Comparison of ENCODE assay signal across 18 cellular contexts in the genomic region with DNA sequence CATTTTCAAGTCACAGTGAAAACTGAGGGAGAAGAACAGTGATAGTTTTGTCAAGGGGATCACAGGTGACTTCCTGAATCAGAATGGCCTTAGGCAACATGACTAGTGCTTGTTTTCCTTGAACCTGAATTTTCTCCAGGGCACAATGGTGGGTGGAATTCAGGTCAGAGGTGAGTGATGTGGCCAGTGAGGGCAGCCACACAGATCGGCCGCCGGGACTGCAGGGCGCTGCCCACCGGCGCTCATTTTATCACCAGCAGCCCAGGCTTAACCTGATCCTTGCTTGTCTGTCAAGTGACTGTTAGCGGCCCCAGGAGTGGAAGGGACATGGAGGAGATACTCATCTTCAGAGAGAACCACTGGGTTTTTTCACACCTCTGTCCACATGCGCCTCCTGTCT.
DNase-seq lines count a peak whose midpoint lies in the region; ATAC-seq, FAIRE-seq and TF ChIP-seq lines count a peak whose summit lies in the region.
"Had no signal": no experiment of that assay in that cellular context is flagged by ENCODE, and none has a peak within 500 bp of the region (broad histone marks: within the 10 kb centered on the region; RNA-seq: fewer than 3 reads in every experiment).

No MANE protein-coding gene starts in this region.

- no peak overlapping the region for H3T11ph ChIP-seq in H9 (ENCODE audit: low read length)

- H3K23ac ChIP-seq in H9 (ENCODE audit: insufficient read length, low read depth, low read length), result no peak overlapping the region

- no peak for TF ChIP-seq CTCF in PC-3 (conservative IDR thresholded peaks at IDR 0.05; ENCODE audit: low read depth, low read length)
- TF ChIP-seq CTCF in endodermal cell (conservative IDR thresholded peaks at IDR 0.05), result no peak
- no peak for TF ChIP-seq CTCF in HepG2 (CRISPR knock-in tag; IDR thresholded peaks at IDR 0.05)
- TF ChIP-seq CTCF in stomach (IDR thresholded peaks at IDR 0.05), result no peak
- TF ChIP-seq CTCF in hepatocyte (IDR thresholded peaks at IDR 0.05; ENCODE audit: poor library complexity), result no peak
- TF ChIP-seq CTCF in H9 (conservative IDR thresholded peaks at IDR 0.05), result no peak

- no peak overlapping the region for H3K18ac ChIP-seq in H9 (ENCODE audit: insufficient read length, low read depth, low read length)

- TF ChIP-seq EP300 in HepG2 (IDR thresholded peaks at IDR 0.05; ENCODE audit: low read depth in 2 of 2, low read length in 2 of 2), result no peak
- no peak for TF ChIP-seq EP300 in HepG2 (CRISPR knock-in tag; IDR thresholded peaks at IDR 0.05; ENCODE audit: borderline replicate concordance)
- no peak for TF ChIP-seq EP300 in stomach (IDR thresholded peaks at IDR 0.05)

- H3K27ac Mint-ChIP-seq in endodermal cell (peak overlapping the region; percentile 55), H9 (peak overlapping the region in 1 of 3 experiments; percentile 68; a peak in 3 of 7 replicates)
- H3K27ac Mint-ChIP-seq: activated naive CD8-positive, alpha-beta T cell treated with anti-CD3 and anti-CD28 coated beads, Interleukin-2, amount 10 ng/mL, durations not matched to agents 7 days and 5 days; activated T-helper 2 cell treated with anti-CD3 and anti-CD28 coated beads, Interferon-gamma antibody, Interleukin-2, Interleukin-4, amounts not matched to agents 10 μg/mL and 5 μg/mL and 100 μg/mL, durations not matched to agents 14 hours and 24 hours and 36 hours; CD4-positive, alpha-beta T cell; memory B cell; natural killer cell treated with Interleukin-12 subunit alpha and Interleukin-12 subunit beta and Interleukin-15 and Interleukin-18, amount 100 ng/mL, for 72 hours had no signal

- H4K8ac ChIP-seq in H9 (replicated peaks; ENCODE audit: insufficient read length, low read depth, low read length), result no peak overlapping the region

- H4K20me1 ChIP-seq in PC-3 (ENCODE audit: low read length) (peaks cover 3% of the 10 kb centered on the region; the same call in 1 of the 2 replicates), HepG2 (ENCODE audit: insufficient read depth, low read length) (no peaks in the 10 kb centered on the region), hepatocyte (ENCODE audit: insufficient read depth, poor library complexity, severe bottlenecking) (no peaks in the 10 kb centered on the region), H9 (ENCODE audit: control insufficient read depth, insufficient read depth, insufficient read length) (no peaks in the 10 kb centered on the region)

- H3K4me3 ChIP-seq in PC-3 (ENCODE audit: low read length) (no peak overlapping the region), endodermal cell (ENCODE audit: low read length) (no peak overlapping the region), HepG2 (replicated peaks in 1 of 3; ENCODE audit: insufficient read depth in 1 of 3, low read depth in 2 of 3, low read length in 3 of 3) (no peak overlapping the region), stomach (no peak overlapping the region), hepatocyte (no peak overlapping the region)

- no peak overlapping the region for H3K56ac ChIP-seq in H9 (ENCODE audit: insufficient read length, low read depth, low read length)

- TF ChIP-seq POLR2A in HepG2 (IDR thresholded peaks at IDR 0.05; ENCODE audit: insufficient read depth in 1 of 2, low read depth in 2 of 2, low read length in 2 of 2) (no peak), stomach (IDR thresholded peaks at IDR 0.05) (no peak)

- intact Hi-C loops in PC-3 (cut with micrococcal nuclease), result loop anchor here (5.0 kb wide), 1 partner anchor 106 kb away; a partner anchor contains a TSS
- intact Hi-C loops in HepG2 (cut with micrococcal nuclease; ENCODE audit: unreplicated experiment), result no loop called here
- intact Hi-C loops in stomach (cut with DNase I; ENCODE audit: low total_unique reads), result no loop called here

- no peak overlapping the region for H2BK12ac ChIP-seq in H9 (ENCODE audit: insufficient read length, low read depth, low read length)

- H3K4me3 Mint-ChIP-seq in endodermal cell (no peak overlapping the region), H9 (no peak overlapping the region)
- H3K4me3 Mint-ChIP-seq: activated naive CD8-positive, alpha-beta T cell treated with anti-CD3 and anti-CD28 coated beads, Interleukin-2, amount 10 ng/mL, durations not matched to agents 7 days and 5 days; CD4-positive, alpha-beta T cell; memory B cell; natural killer cell treated with Interleukin-12 subunit alpha and Interleukin-12 subunit beta and Interleukin-15 and Interleukin-18, amount 100 ng/mL, for 72 hours had no signal

- no peak overlapping the region for H3K4ac ChIP-seq in H9 (ENCODE audit: low read depth, low read length)

- ATAC-seq in PC-3 (peak; percentile 35), HepG2 (no peak), GM21576 (IDR thresholded peaks at IDR 0.05; ENCODE audit: unreplicated experiment) (no peak)
- ATAC-seq: natural killer cell treated with Interleukin-12 subunit alpha and Interleukin-12 subunit beta and Interleukin-15 and Interleukin-18, amount 100 ng/mL, for 72 hours had no signal

- no peak overlapping the region for H2BK5ac ChIP-seq in H9 (ENCODE audit: insufficient read length, low read length)

- H3K27ac ChIP-seq in PC-3 (ENCODE audit: low read length) (peak overlapping the region; percentile 60), endodermal cell (ENCODE audit: low read depth, low read length) (no peak overlapping the region), HepG2 (ENCODE audit: extremely low read length, insufficient read depth, low read length) (no peak overlapping the region), stomach (peak overlapping the region; percentile 69 to 90 (median 79)), hepatocyte (no peak overlapping the region), H9 (ENCODE audit: insufficient read length, low read depth, low read length) (no peak overlapping the region)
- H3K27ac ChIP-seq: brain microvascular endothelial cell, KMS-11 had no signal

- no peak overlapping the region for H2AK5ac ChIP-seq in H9 (ENCODE audit: insufficient read length, low read length)

- H3K9ac ChIP-seq in PC-3 (ENCODE audit: low read length) (no peak overlapping the region), endodermal cell (ENCODE audit: extremely low read depth, low read length, poor library complexity, severe bottlenecking) (no peak overlapping the region), HepG2 (ENCODE audit: insufficient read depth, low read depth, low read length) (no peak overlapping the region), H9 (ENCODE audit: extremely low read depth, insufficient read length, low read length) (no peak overlapping the region)
- H3K9ac ChIP-seq: KMS-11 had no signal

- H2AFZ ChIP-seq in PC-3 (ENCODE audit: low read length) (no peak overlapping the region), HepG2 (ENCODE audit: low read length) (no peak overlapping the region), hepatocyte (no peak overlapping the region), H9 (ENCODE audit: low read length) (no peak overlapping the region)

- H3K36me3 ChIP-seq in PC-3 (ENCODE audit: low read depth, low read length), result no peaks in the 10 kb centered on the region
- H3K36me3 ChIP-seq in endodermal cell (ENCODE audit: control insufficient read depth, insufficient read depth, low read length), result peaks cover 65% of the 10 kb centered on the region
- peaks cover 8 to 48% of the 10 kb centered on the region in 2 experiments; a peak in 4 of 5 replicates for H3K36me3 ChIP-seq in HepG2 (replicated peaks in 1 of 2; ENCODE audit: control insufficient read depth in 1 of 2, insufficient read depth in 2 of 2, low read length in 2 of 2)
- H3K36me3 ChIP-seq in stomach, result peaks cover 2 to 37% (median 31%) of the 10 kb centered on the region in 4 donors
- no peaks in the 10 kb centered on the region for H3K36me3 ChIP-seq in hepatocyte (replicated peaks; ENCODE audit: insufficient read depth, low read depth)

- CTCF ChIA-PET in PC-3 (lab: Charles Lee) (no interaction called here), HepG2 (lab: Yijun Ruan, JAX; ENCODE audit: low intra/inter-chr PET ratio, low total read pairs) (no interaction called here)

- no peak overlapping the region for H2BK120ac ChIP-seq in H9 (ENCODE audit: low read depth, low read length, poor library complexity, severe bottlenecking)

- H3K23me2 ChIP-seq in H9 (ENCODE audit: insufficient read length, low read depth, low read length, poor library complexity, severe bottlenecking), result no peaks in the 10 kb centered on the region

- H3K79me2 ChIP-seq in PC-3 (ENCODE audit: low read length) (no peaks in the 10 kb centered on the region), HepG2 (ENCODE audit: insufficient read depth, low read length) (no peaks in the 10 kb centered on the region), hepatocyte (no peaks in the 10 kb centered on the region), H9 (ENCODE audit: insufficient read depth, low read length) (no peaks in the 10 kb centered on the region; the same call in 1 of the 2 replicates)

- WGBS in endodermal cell (ENCODE audit: insufficient coverage in 1 of 2, insufficient read length in 1 of 2), 2 experiments, result 95 to 98% methylated on average over 8 of the region's 8 CpGs
- WGBS in HepG2 (ENCODE audit: low lambda C conversion rate), result 96% methylated on average over 7 of the region's 8 CpGs
- WGBS in stomach, 5 donors, result 52 to 87% (median 64%) methylated on average over 8 of the region's 8 CpGs
- WGBS in hepatocyte (ENCODE audit: low lambda C conversion rate, missing lambda C conversion rate), result 88% methylated on average over 8 of the region's 8 CpGs
- WGBS in H9 (ENCODE audit: extremely low coverage, insufficient read length, low lambda C conversion rate), result no CpG with 5 or more reads among the region's 8 CpGs

- H4K5ac ChIP-seq in H9 (ENCODE audit: insufficient read length, low read depth, low read length), result no peak overlapping the region

- H4K91ac ChIP-seq in H9 (ENCODE audit: insufficient read length, low read depth, low read length), result no peak overlapping the region

- FAIRE-seq in HepG2 (lab: Jason Lieb, UNC), result no peak

- H3K9me3 Mint-ChIP-seq in endodermal cell (no peaks in the 10 kb centered on the region), H9 (no peaks in the 10 kb centered on the region)
- H3K9me3 Mint-ChIP-seq: activated naive CD8-positive, alpha-beta T cell treated with anti-CD3 and anti-CD28 coated beads, Interleukin-2, amount 10 ng/mL, durations not matched to agents 7 days and 5 days; activated T-helper 2 cell treated with anti-CD3 and anti-CD28 coated beads, Interferon-gamma antibody, Interleukin-2, Interleukin-4, amounts not matched to agents 10 μg/mL and 5 μg/mL and 100 μg/mL, durations not matched to agents 14 hours and 24 hours and 36 hours; CD4-positive, alpha-beta T cell; memory B cell; natural killer cell treated with Interleukin-12 subunit alpha and Interleukin-12 subunit beta and Interleukin-15 and Interleukin-18, amount 100 ng/mL, for 72 hours had no signal

- H3K4me1 ChIP-seq in PC-3 (ENCODE audit: insufficient read depth, low read length) (peaks cover 26% of the 10 kb centered on the region), endodermal cell (ENCODE audit: control insufficient read depth, insufficient read depth, low read length) (no peaks in the 10 kb centered on the region), HepG2 (ENCODE audit: insufficient read depth, low read length) (peaks cover 11% of the 10 kb centered on the region; the same call in 1 of the 2 replicates), stomach (peaks cover 13 to 24% (median 19%) of the 10 kb centered on the region in 4 donors), hepatocyte (ENCODE audit: insufficient read depth) (peaks cover 5% of the 10 kb centered on the region), H9 (ENCODE audit: insufficient read depth, low read length) (no peaks in the 10 kb centered on the region)

- no peaks in the 10 kb centered on the region for H3K79me1 ChIP-seq in H9 (ENCODE audit: insufficient read depth, low read depth, low read length, poor library complexity, severe bottlenecking)

- BruUV-seq in PC-3 (replicated peaks; lab: Mats Ljungman, UMichigan) (no TSS peak), HepG2 (replicated peaks; lab: Mats Ljungman, UMichigan) (no TSS peak)

- H3K4me2 ChIP-seq in PC-3 (ENCODE audit: low read length) (peak overlapping the region; percentile 54), HepG2 (ENCODE audit: low read depth, low read length) (no peak overlapping the region), hepatocyte (no peak overlapping the region), H9 (ENCODE audit: insufficient read depth, insufficient read length, low read length) (no peak overlapping the region)
- H3K4me2 ChIP-seq: KMS-11 had no signal

- no peak overlapping the region for H3K14ac ChIP-seq in H9 (ENCODE audit: insufficient read depth, low read length)

- H3K4me1 Mint-ChIP-seq in endodermal cell (peaks cover 20% of the 10 kb centered on the region), H9 (peaks cover 9 to 10% of the 10 kb centered on the region in 2 experiments)
- H3K4me1 Mint-ChIP-seq: activated naive CD8-positive, alpha-beta T cell treated with anti-CD3 and anti-CD28 coated beads, Interleukin-2, amount 10 ng/mL, durations not matched to agents 7 days and 5 days; memory B cell had no signal

- H3K9me2 ChIP-seq in PC-3 (replicated peaks; ENCODE audit: low read length), result no peaks in the 10 kb centered on the region
- no peaks in the 10 kb centered on the region for H3K9me2 ChIP-seq in hepatocyte (replicated peaks; ENCODE audit: insufficient read depth)

- H2BK20ac ChIP-seq in H9 (ENCODE audit: low read depth, low read length, poor library complexity, severe bottlenecking), result no peak overlapping the region

- H3F3A ChIP-seq in PC-3 (ENCODE audit: low read length, unreplicated experiment), result no peaks in the 10 kb centered on the region

- POLR2A ChIA-PET in PC-3 (lab: Charles Lee; ENCODE audit: unreplicated experiment) (no interaction called here), HepG2 (lab: Yijun Ruan, JAX) (no interaction called here)

- no peaks in the 10 kb centered on the region for H3K27me3 Mint-ChIP-seq in endodermal cell (ENCODE audit: insufficient read depth)
- no peaks in the 10 kb centered on the region for H3K27me3 Mint-ChIP-seq in H9 (ENCODE audit: low read depth)
- H3K27me3 Mint-ChIP-seq: activated naive CD8-positive, alpha-beta T cell treated with anti-CD3 and anti-CD28 coated beads, Interleukin-2, amount 10 ng/mL, durations not matched to agents 7 days and 5 days; CD4-positive, alpha-beta T cell had no signal

- in situ Hi-C loops in HepG2 (cut with HindIII; ENCODE audit: extremely low pct_ligation_motif_present, low pct_unique_long_range_greater_than_20kb), result no loop called here

- H3K27me3 ChIP-seq in PC-3 (ENCODE audit: low read length), result no peaks in the 10 kb centered on the region
- no peaks in the 10 kb centered on the region for H3K27me3 ChIP-seq in endodermal cell (ENCODE audit: control insufficient read depth, insufficient read depth, low read length, poor library complexity, severe bottlenecking)
- H3K27me3 ChIP-seq in HepG2 (ENCODE audit: control insufficient read depth in 1 of 2, insufficient read depth in 2 of 2, low read length in 2 of 2), result no peaks in the 10 kb centered on the region; a peak in 1 of 5 replicates
- H3K27me3 ChIP-seq in stomach, result no peaks in the 10 kb centered on the region
- no peaks in the 10 kb centered on the region for H3K27me3 ChIP-seq in hepatocyte
- H3K27me3 ChIP-seq in H9 (ENCODE audit: insufficient read depth, low read length), result no peaks in the 10 kb centered on the region
- H3K27me3 ChIP-seq: brain microvascular endothelial cell had no signal

- H3K9me3 ChIP-seq in PC-3 (ENCODE audit: low read length) (no peaks in the 10 kb centered on the region), endodermal cell (ENCODE audit: control insufficient read depth, low read length) (no peaks in the 10 kb centered on the region), HepG2 (ENCODE audit: low read length) (no peaks in the 10 kb centered on the region), stomach (no peaks in the 10 kb centered on the region), hepatocyte (ENCODE audit: low read depth) (no peaks in the 10 kb centered on the region), H9 (ENCODE audit: control insufficient read depth, low read depth, low read length) (no peaks in the 10 kb centered on the region)

- peak; percentile 61 for DNase-seq in PC-3
- no peak for DNase-seq in endodermal cell
- DNase-seq in HepG2 (ENCODE audit: low spot score), result no peak
- DNase-seq in stomach, result no peak
- no peak for DNase-seq in hepatocyte (ENCODE audit: low spot score)
- no peak for DNase-seq in H9
- DNase-seq: activated CD4-positive, alpha-beta T cell treated with anti-CD3 and anti-CD28 coated beads for 48 hours; activated naive CD8-positive, alpha-beta T cell treated with anti-CD3 and anti-CD28 coated beads, Interleukin-2, amount 10 ng/mL, durations not matched to agents 7 days and 5 days; brain microvascular endothelial cell; CD4-positive, alpha-beta T cell; NCI-H1048; NCI-H2029 treated with DMSO at 0.1 percent for 48 hours; stimulated activated CD4-positive, alpha-beta T cell treated with anti-CD3 and anti-CD28 coated beads, Interleukin-4, amount 100 ng/mL, for 4 hours had no signal

- H3K36me3 Mint-ChIP-seq in endodermal cell (ENCODE audit: low read depth) (peaks cover 41% of the 10 kb centered on the region), H9 (ENCODE audit: insufficient read depth in 1 of 3, low read depth in 3 of 3) (peaks cover 8 to 44% (median 16%) of the 10 kb centered on the region in 3 experiments; a peak in 6 of 7 replicates)
- H3K36me3 Mint-ChIP-seq: activated naive CD8-positive, alpha-beta T cell treated with anti-CD3 and anti-CD28 coated beads, Interleukin-2, amount 10 ng/mL, durations not matched to agents 7 days and 5 days; memory B cell; natural killer cell treated with Interleukin-12 subunit alpha and Interleukin-12 subunit beta and Interleukin-15 and Interleukin-18, amount 100 ng/mL, for 72 hours had no signal

- no peak for TF ChIP-seq RAD21 in HepG2 (CRISPR knock-in tag; IDR thresholded peaks at IDR 0.05)

- H2BK15ac ChIP-seq in H9 (ENCODE audit: low read depth, low read length), result no peak overlapping the region

Comparison
In these comparisons a context has a peak if more than half of its experiments do, and no peak if none do; other contexts are left out.
1. H3K27ac ChIP-seq: peak in PC-3 (single experiment) and stomach (5 of 5); none in endodermal cell (single experiment), HepG2 (single experiment), hepatocyte (single experiment) and H9 (single experiment).